ENCODE assay signal across 1 cellular context in the genomic region with DNA sequence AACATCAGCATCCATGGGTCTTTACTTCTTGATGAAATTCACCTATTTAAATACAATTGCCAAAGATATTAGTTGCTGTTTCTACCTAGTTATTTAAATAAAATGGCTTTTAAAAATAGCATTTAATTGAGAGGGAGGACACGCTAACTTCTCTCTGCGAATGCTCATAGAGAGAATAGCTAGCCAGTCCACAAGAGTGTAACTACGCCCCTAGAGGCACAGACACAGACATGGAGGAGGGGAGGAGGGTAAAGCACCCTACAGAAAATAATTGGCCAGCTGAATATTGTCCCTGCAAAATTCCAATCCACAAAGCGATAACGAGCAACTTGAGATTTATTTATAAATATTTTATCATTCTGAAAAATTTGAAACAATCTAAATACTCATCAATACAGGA.
TF ChIP-seq lines count a peak whose summit lies in the region.

No MANE protein-coding gene starts in this region.

TF ChIP-seq in GM23338, 12 proteins besides CTCF, POLR2A, EP300 and RAD21:
- TF ChIP-seq, protein P1, sequence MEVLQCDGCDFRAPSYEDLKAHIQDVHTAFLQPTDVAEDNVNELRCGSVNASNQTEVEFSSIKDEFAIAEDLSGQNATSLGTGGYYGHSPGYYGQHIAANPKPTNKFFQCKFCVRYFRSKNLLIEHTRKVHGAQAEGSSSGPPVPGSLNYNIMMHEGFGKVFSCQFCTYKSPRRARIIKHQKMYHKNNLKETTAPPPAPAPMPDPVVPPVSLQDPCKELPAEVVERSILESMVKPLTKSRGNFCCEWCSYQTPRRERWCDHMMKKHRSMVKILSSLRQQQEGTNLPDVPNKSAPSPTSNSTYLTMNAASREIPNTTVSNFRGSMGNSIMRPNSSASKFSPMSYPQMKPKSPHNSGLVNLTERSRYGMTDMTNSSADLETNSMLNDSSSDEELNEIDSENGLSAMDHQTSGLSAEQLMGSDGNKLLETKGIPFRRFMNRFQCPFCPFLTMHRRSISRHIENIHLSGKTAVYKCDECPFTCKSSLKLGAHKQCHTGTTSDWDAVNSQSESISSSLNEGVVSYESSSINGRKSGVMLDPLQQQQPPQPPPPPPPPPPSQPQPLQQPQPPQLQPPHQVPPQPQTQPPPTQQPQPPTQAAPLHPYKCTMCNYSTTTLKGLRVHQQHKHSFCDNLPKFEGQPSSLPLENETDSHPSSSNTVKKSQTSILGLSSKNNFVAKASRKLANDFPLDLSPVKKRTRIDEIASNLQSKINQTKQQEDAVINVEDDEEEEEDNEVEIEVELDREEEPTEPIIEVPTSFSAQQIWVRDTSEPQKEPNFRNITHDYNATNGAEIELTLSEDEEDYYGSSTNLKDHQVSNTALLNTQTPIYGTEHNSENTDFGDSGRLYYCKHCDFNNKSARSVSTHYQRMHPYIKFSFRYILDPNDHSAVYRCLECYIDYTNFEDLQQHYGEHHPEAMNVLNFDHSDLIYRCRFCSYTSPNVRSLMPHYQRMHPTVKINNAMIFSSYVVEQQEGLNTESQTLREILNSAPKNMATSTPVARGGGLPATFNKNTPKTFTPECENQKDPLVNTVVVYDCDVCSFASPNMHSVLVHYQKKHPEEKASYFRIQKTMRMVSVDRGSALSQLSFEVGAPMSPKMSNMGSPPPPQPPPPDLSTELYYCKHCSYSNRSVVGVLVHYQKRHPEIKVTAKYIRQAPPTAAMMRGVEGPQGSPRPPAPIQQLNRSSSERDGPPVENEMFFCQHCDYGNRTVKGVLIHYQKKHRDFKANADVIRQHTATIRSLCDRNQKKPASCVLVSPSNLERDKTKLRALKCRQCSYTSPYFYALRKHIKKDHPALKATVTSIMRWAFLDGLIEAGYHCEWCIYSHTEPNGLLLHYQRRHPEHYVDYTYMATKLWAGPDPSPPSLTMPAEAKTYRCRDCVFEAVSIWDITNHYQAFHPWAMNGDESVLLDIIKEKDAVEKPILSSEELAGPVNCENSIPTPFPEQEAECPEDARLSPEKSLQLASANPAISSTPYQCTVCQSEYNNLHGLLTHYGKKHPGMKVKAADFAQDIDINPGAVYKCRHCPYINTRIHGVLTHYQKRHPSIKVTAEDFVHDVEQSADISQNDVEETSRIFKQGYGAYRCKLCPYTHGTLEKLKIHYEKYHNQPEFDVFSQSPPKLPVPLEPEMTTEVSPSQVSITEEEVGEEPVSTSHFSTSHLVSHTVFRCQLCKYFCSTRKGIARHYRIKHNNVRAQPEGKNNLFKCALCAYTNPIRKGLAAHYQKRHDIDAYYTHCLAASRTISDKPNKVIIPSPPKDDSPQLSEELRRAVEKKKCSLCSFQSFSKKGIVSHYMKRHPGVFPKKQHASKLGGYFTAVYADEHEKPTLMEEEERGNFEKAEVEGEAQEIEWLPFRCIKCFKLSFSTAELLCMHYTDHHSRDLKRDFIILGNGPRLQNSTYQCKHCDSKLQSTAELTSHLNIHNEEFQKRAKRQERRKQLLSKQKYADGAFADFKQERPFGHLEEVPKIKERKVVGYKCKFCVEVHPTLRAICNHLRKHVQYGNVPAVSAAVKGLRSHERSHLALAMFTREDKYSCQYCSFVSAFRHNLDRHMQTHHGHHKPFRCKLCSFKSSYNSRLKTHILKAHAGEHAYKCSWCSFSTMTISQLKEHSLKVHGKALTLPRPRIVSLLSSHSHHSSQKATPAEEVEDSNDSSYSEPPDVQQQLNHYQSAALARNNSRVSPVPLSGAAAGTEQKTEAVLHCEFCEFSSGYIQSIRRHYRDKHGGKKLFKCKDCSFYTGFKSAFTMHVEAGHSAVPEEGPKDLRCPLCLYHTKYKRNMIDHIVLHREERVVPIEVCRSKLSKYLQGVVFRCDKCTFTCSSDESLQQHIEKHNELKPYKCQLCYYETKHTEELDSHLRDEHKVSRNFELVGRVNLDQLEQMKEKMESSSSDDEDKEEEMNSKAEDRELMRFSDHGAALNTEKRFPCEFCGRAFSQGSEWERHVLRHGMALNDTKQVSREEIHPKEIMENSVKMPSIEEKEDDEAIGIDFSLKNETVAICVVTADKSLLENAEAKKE (CRISPR knock-in tag; IDR thresholded peaks at IDR 0.05): no peak
- TF ChIP-seq EZH2 (IDR thresholded peaks at IDR 0.05; ENCODE audit: low read depth, unreplicated experiment) (no peak), STAT1 (IDR thresholded peaks at IDR 0.05; ENCODE audit: unreplicated experiment) (no peak), ZNF331 (CRISPR knock-in tag; IDR thresholded peaks at IDR 0.05; ENCODE audit: low read depth) (no peak), EZH2phosphoT487 (IDR thresholded peaks at IDR 0.05; ENCODE audit: unreplicated experiment) (no peak), NANOG (IDR thresholded peaks at IDR 0.05; ENCODE audit: borderline replicate concordance) (no peak), POLR2AphosphoS5 (IDR thresholded peaks at IDR 0.05; ENCODE audit: low read depth) (no peak)
